Comparison of ENCODE assay signal across 22 cellular contexts in genomic region chr4:71221510-71222466, GRCh38.
"Had no signal": no experiment of that assay in that cellular context is flagged by ENCODE, and none has a peak within 500 bp of the region (broad histone marks: within the 10 kb centered on the region; RNA-seq: fewer than 3 reads in every experiment).

No MANE protein-coding gene starts in this region.

- H3K36me3 Mint-ChIP-seq: activated naive CD4-positive, alpha-beta T cell treated with anti-CD3 and anti-CD28 coated beads, Interleukin-2, amount 50 U/mL, for 24 hours; natural killer cell had no signal

- H3K9me3 Mint-ChIP-seq: activated T-helper 1 cell treated with anti-CD3 and anti-CD28 coated beads, Interleukin-12 subunit alpha, Interleukin-12 subunit beta, Interleukin-2, Interleukin-4 antibody, amounts not matched to agents 30 ng/mL and 10 ng/mL and 1 ng/mL, durations not matched to agents 14 hours and 24 hours and 36 hours had no signal

- H3K4me1 ChIP-seq: upper lobe of right lung had no signal

- H3K27ac Mint-ChIP-seq: activated CD8-positive, alpha-beta T cell treated with anti-CD3 and anti-CD28 coated beads, Interleukin-2, amount 10 ng/mL, durations not matched to agents 7 days and 5 days; activated T-helper 1 cell treated with anti-CD3 and anti-CD28 coated beads, Interleukin-12 subunit alpha, Interleukin-12 subunit beta, Interleukin-2, Interleukin-4 antibody, amounts not matched to agents 30 ng/mL and 10 ng/mL and 1 ng/mL, durations not matched to agents 14 hours and 24 hours and 36 hours; mesothelial cell of epicardium had no signal

- H3K4me3 Mint-ChIP-seq: activated CD8-positive, alpha-beta T cell treated with anti-CD3 and anti-CD28 coated beads, Interleukin-2, amount 10 ng/mL, durations not matched to agents 7 days and 5 days; activated naive CD4-positive, alpha-beta T cell treated with anti-CD3 and anti-CD28 coated beads, Interleukin-2, amount 50 U/mL, for 24 hours; activated T-helper 1 cell treated with anti-CD3 and anti-CD28 coated beads, Interleukin-12 subunit alpha, Interleukin-12 subunit beta, Interleukin-2, Interleukin-4 antibody, amounts not matched to agents 30 ng/mL and 10 ng/mL and 1 ng/mL, durations not matched to agents 14 hours and 24 hours and 36 hours; mesothelial cell of epicardium; natural killer cell had no signal

- DNase-seq: activated CD4-positive, alpha-beta T cell treated with anti-CD3 and anti-CD28 coated beads for 1 hour; activated CD4-positive, alpha-beta T cell treated with anti-CD3 and anti-CD28 coated beads, Interleukin-2, amount 50 U/mL, for 1 hour; activated CD8-positive, alpha-beta T cell treated with anti-CD3 and anti-CD28 coated beads, Interleukin-2, amount 10 ng/mL, durations not matched to agents 7 days and 5 days; activated gamma-delta T cell; anterior cingulate cortex; body of pancreas; caudate nucleus; dermis blood vessel endothelial cell; effector CD8-positive, alpha-beta T cell; left lung; natural killer cell; stimulated activated CD4-positive, alpha-beta T cell treated with anti-CD3 and anti-CD28 coated beads, Interleukin-12 subunit alpha, Interleukin-12 subunit beta, amount 100 ng/mL, for 4 hours; stimulated activated CD4-positive, alpha-beta T cell treated with anti-CD3 and anti-CD28 coated beads, Interleukin-4, amount 100 ng/mL, for 4 hours; stimulated activated naive CD8-positive, alpha-beta T cell treated with anti-CD3 and anti-CD28 coated beads, Interleukin-15, Interleukin-2, amounts not matched to agents 100 U/mL and 50 U/mL, for 24 hours; T-helper 1 cell; upper lobe of right lung; WERI-Rb-1 had no signal

- H3K27me3 ChIP-seq: body of pancreas, left lung, upper lobe of right lung had no signal

- H3K27me3 Mint-ChIP-seq: progenitor cell of endocrine pancreas had no signal

- ATAC-seq: activated CD8-positive, alpha-beta T cell treated with anti-CD3 and anti-CD28 coated beads, Interleukin-2, amount 10 ng/mL, durations not matched to agents 7 days and 5 days; body of pancreas; left lung; stimulated activated naive CD8-positive, alpha-beta T cell treated with anti-CD3 and anti-CD28 coated beads, Interleukin-15, Interleukin-2, amounts not matched to agents 100 U/mL and 50 U/mL, for 24 hours; upper lobe of right lung had no signal

- H3K4me1 Mint-ChIP-seq: activated naive CD4-positive, alpha-beta T cell treated with anti-CD3 and anti-CD28 coated beads, Interleukin-2, amount 50 U/mL, for 24 hours had no signal

- H3K27ac ChIP-seq: left lung, upper lobe of right lung, WERI-Rb-1 had no signal

- H3K36me3 ChIP-seq: left lung, upper lobe of right lung, WERI-Rb-1 had no signal

- H3K4me3 ChIP-seq: body of pancreas, left lung, lung, upper lobe of right lung had no signal

- H3K9me3 ChIP-seq: body of pancreas, left lung had no signal
